Comparison of ENCODE assay signal across 8 cellular contexts in genomic region chr1:44985747-44986359, GRCh38. TPM values are rescaled to one million over a fixed set of nuclear protein-coding genes. Genes with fewer than 3 reads are reported as not detected.
DNase-seq lines count a peak whose midpoint lies in the region; ATAC-seq and TF ChIP-seq lines count a peak whose summit lies in the region.

No MANE protein-coding gene starts in this region.

- H3K4me1 ChIP-seq in Peyer's patch = peaks cover 0 to 9% (median 8%) of the 10 kb centered on the region in 4 donors
- peaks cover 0 to 31% (median 10%) of the 10 kb centered on the region in 3 donors for H3K4me1 ChIP-seq in esophagus squamous epithelium
- peaks cover 5 to 6% of the 10 kb centered on the region in 2 experiments for H3K4me1 ChIP-seq in trophoblast cell (ENCODE audit: control insufficient read depth in 1 of 2, insufficient read depth in 2 of 2, low read length in 2 of 2)

- H3K23ac ChIP-seq in trophoblast cell (ENCODE audit: low read length) = no peak overlapping the region

- no peaks in the 10 kb centered on the region for H3K9me3 ChIP-seq in Peyer's patch
- no peaks in the 10 kb centered on the region for H3K9me3 ChIP-seq in esophagus squamous epithelium
- H3K9me3 ChIP-seq in trophoblast cell (ENCODE audit: insufficient read depth, low read depth, low read length) = peaks cover 1% of the 10 kb centered on the region

- H3K27me3 ChIP-seq in Peyer's patch (no peaks in the 10 kb centered on the region), esophagus squamous epithelium (no peaks in the 10 kb centered on the region), trophoblast cell (ENCODE audit: insufficient read depth, low read length) (no peaks in the 10 kb centered on the region)

- peak overlapping the region; percentile 24 for H3K18ac ChIP-seq in trophoblast cell (ENCODE audit: low read length)

- H2BK12ac ChIP-seq in trophoblast cell (ENCODE audit: low read length) = no peak overlapping the region

- peak; percentile 10 for ATAC-seq in GM19372 (IDR thresholded peaks at IDR 0.05; ENCODE audit: low read depth, unreplicated experiment)
- ATAC-seq in HG03457 (IDR thresholded peaks at IDR 0.05; ENCODE audit: unreplicated experiment) = no peak

- H3K4ac ChIP-seq in trophoblast cell (ENCODE audit: low read depth, low read length) = peak overlapping the region; percentile 30

- POLR2A ChIA-PET in AG04449 (lab: Yijun Ruan, JAX) = interaction anchor here (0.8 to 2.9 kb wide), 9 partner anchors 17 to 536 kb away, joined by 3 to 24 read pairs (median 4); partner anchors contain the start of genes HECTD3, PRDX1, PTCH2 and RPS8

- H4K8ac ChIP-seq in trophoblast cell (ENCODE audit: low read depth, low read length) = peak overlapping the region; percentile 63

- H3K36me3 ChIP-seq in Peyer's patch (no peaks in the 10 kb centered on the region), esophagus squamous epithelium (peaks cover 0 to 6% (median 0%) of the 10 kb centered on the region in 3 donors), trophoblast cell (ENCODE audit: control insufficient read depth in 1 of 2, insufficient read depth in 2 of 2, low read length in 2 of 2) (peaks cover 0 to under 1% of the 10 kb centered on the region in 2 experiments)

- H3K9ac ChIP-seq in trophoblast cell (ENCODE audit: low read length) = peak overlapping the region; percentile 90

- peak overlapping the region; percentile 99 for H3K4me3 ChIP-seq in AG04449 (ENCODE audit: low read depth, low read length)
- peak overlapping the region; percentile 69 to 88 (median 72) for H3K4me3 ChIP-seq in Peyer's patch
- peak overlapping the region; percentile 70 to 82 (median 76) for H3K4me3 ChIP-seq in esophagus squamous epithelium
- peak overlapping the region; percentile 95 for H3K4me3 ChIP-seq in trophoblast cell (ENCODE audit: low read depth, low read length)

- intact Hi-C loops in esophagus squamous epithelium (cut with DNase I) = no loop called here

- no peak overlapping the region for H4K91ac ChIP-seq in trophoblast cell (ENCODE audit: low read depth, low read length)

- peak overlapping the region; percentile 78 for H3K4me2 ChIP-seq in trophoblast cell (ENCODE audit: low read length)

- TF ChIP-seq CTCF in AG04449 (IDR thresholded peaks at IDR 0.05; ENCODE audit: insufficient read depth, low read length, missing control alignments) (no peak), Peyer's patch (IDR thresholded peaks at IDR 0.05) (no peak), esophagus squamous epithelium (IDR thresholded peaks at IDR 0.05) (no peak)

- no peak overlapping the region for H2AK5ac ChIP-seq in trophoblast cell (ENCODE audit: low read length)

- H2BK120ac ChIP-seq in trophoblast cell (ENCODE audit: insufficient read depth, low read length, poor library complexity) = no peak overlapping the region

- H3K14ac ChIP-seq in trophoblast cell (ENCODE audit: low read length) = peak overlapping the region; percentile 33

- CTCF ChIA-PET in AG04449 (lab: Yijun Ruan, JAX) = interaction anchor here (0.6 to 1.5 kb wide), 6 partner anchors 12 to 149 kb away, joined by 3 to 6 read pairs (median 4); partner anchors contain the start of gene UROD

- peak overlapping the region; percentile 58 for H2AFZ ChIP-seq in trophoblast cell (ENCODE audit: insufficient read depth, low read length, poor library complexity)

- H4K12ac ChIP-seq in trophoblast cell (ENCODE audit: low read depth, low read length) = peak overlapping the region; percentile 46

- in situ Hi-C loops in ACHN (cut with HindIII; ENCODE audit: low pct_ligation_motif_present, low pct_unique_long_range_greater_than_20kb, low sequenced_read_pairs) = no loop called here

- DNase-seq in AG04449 (ENCODE audit: low read depth, low spot score) (no peak), Peyer's patch (no peak), esophagus squamous epithelium (lab: John Stamatoyannopoulos, UW) (no peak), trophoblast cell (peak; percentile 64 to 77), NCI-H226 (no peak), ACHN (no peak)

- H3K79me1 ChIP-seq in trophoblast cell (ENCODE audit: low read length) = peaks cover 2% of the 10 kb centered on the region

- no peak for TF ChIP-seq POLR2A in Peyer's patch (IDR thresholded peaks at IDR 0.05)
- no peak for TF ChIP-seq POLR2A in esophagus squamous epithelium (IDR thresholded peaks at IDR 0.05)

- H3K27ac ChIP-seq in Peyer's patch = peak overlapping the region; percentile 38 to 83 (median 71)
- peak overlapping the region; percentile 70 to 85 (median 76) for H3K27ac ChIP-seq in esophagus squamous epithelium
- H3K27ac ChIP-seq in trophoblast cell (ENCODE audit: low read depth, low read length) = no peak overlapping the region

- H2BK5ac ChIP-seq in trophoblast cell (ENCODE audit: low read depth, low read length, poor library complexity) = no peak overlapping the region

- 3 to 5% methylated on average over 17 to 19 of the region's 19 CpGs for WGBS in esophagus squamous epithelium, 2 donors
- no CpG with 5 or more reads among the region's 19 CpGs for WGBS in trophoblast cell (ENCODE audit: extremely low coverage, insufficient coverage, insufficient read length)

- peaks cover 1% of the 10 kb centered on the region for H3K79me2 ChIP-seq in trophoblast cell (ENCODE audit: control insufficient read depth, insufficient read depth, low read length, poor library complexity)

RNA-seq across cellular contexts. Expression of gene EIF2B3, which starts 0.5 kb away (rescaled TPM):
- total RNA-seq in Peyer's patch (10 to 100 TPM; 10.3 to 23.9 (median 16.6) TPM), esophagus squamous epithelium (10 to 100 TPM; 10.7 to 24.3 (median 23.5) TPM)
- 13.9 and 14.3 TPM in 2 replicates for polyA plus RNA-seq in trophoblast cell (2013)

RNA-seq across cellular contexts. Expression of gene HECTD3, which starts 25.3 kb away (rescaled TPM):
- total RNA-seq in Peyer's patch = 100 to 1,000 TPM; 141 to 270 (median 202) TPM
- total RNA-seq in esophagus squamous epithelium = 10 to 100 TPM; 25.3 to 42.2 (median 28.2) TPM
- 29.4 and 30.2 TPM in 2 replicates for polyA plus RNA-seq in trophoblast cell (2013)

RNA-seq across cellular contexts. Expression of gene UROD, which starts 26.2 kb away (rescaled TPM):
- total RNA-seq in Peyer's patch (10 to 100 TPM; 43.4 to 56.6 (median 51.3) TPM), esophagus squamous epithelium (10 to 100 TPM; 26.8 to 57.8 (median 36.7) TPM)
- polyA plus RNA-seq in trophoblast cell (2013) = 52.2 and 52.9 TPM in 2 replicates

Comparison
In these comparisons a context has a peak if more than half of its experiments do, and no peak if none do; other contexts are left out.
1. DNase-seq: peak in trophoblast cell (2 of 2); none in AG04449 (single experiment), Peyer's patch (0 of 3), esophagus squamous epithelium (single experiment), NCI-H226 (single experiment) and ACHN (single experiment).
2. Peak in every context shown above with its lines, with median percentiles within 50 percentile points of each other: H3K4me3 ChIP-seq.